Comparison of ENCODE assay signal across 9 cellular contexts in the genomic region with DNA sequence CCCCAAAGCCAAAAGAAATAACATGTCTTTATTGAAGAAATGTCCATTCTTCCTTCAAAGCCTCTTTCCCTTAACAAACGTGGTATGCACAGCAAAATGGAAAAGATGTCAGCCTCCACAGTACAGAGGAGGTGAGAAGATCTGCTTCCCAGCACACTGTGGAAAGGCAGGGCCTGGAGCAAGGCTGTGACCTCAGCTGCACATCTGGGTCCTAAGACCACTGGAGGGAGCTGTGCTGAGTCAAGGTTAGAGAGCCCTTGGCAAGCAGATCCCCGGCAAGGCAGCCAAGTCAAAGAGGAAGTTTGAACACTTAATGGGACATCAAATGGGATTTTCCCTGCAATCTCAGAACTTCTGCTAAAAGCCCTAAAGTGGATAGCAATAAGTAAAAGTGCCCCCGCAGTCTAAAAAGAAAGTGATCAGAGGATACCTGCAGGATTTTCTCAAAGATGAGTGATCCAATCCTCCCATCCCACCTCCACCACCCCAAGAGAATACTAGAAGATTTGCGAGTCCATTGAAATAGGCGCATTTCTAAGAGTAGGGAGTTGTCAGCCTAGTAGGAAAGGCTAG. TPM values are rescaled to one million over a fixed set of nuclear protein-coding genes. Genes with fewer than 3 reads are reported as not detected.
DNase-seq lines count a peak whose midpoint lies in the region; ATAC-seq and TF ChIP-seq lines count a peak whose summit lies in the region.
"Had no signal": no experiment of that assay in that cellular context is flagged by ENCODE, and none has a peak within 500 bp of the region (broad histone marks: within the 10 kb centered on the region; RNA-seq: fewer than 3 reads in every experiment).

No MANE protein-coding gene starts in this region.

- no peaks in the 10 kb centered on the region for H3K27me3 ChIP-seq in ascending aorta
- H3K27me3 ChIP-seq in effector memory CD4-positive, alpha-beta T cell (replicated peaks; ENCODE audit: control insufficient read depth, insufficient read depth, low read length, poor library complexity, severe bottlenecking) = no peaks in the 10 kb centered on the region

- H3K36me3 ChIP-seq in ascending aorta = no peaks in the 10 kb centered on the region
- H3K36me3 ChIP-seq in effector memory CD4-positive, alpha-beta T cell (ENCODE audit: control insufficient read depth, insufficient read depth, low read length) = no peaks in the 10 kb centered on the region

- ATAC-seq in GM18517 (IDR thresholded peaks at IDR 0.05; ENCODE audit: unreplicated experiment) = no peak
- no peak for ATAC-seq in GM19455 (IDR thresholded peaks at IDR 0.05; ENCODE audit: unreplicated experiment)

- DNase-seq in NCI-H2196 (lab: John Stamatoyannopoulos, UW; ENCODE audit: unreplicated experiment) (peak; percentile 14), NCI-H2196 treated with DMSO at 0.1 percent for 48 hours (lab: John Stamatoyannopoulos, UW; ENCODE audit: unreplicated experiment) (no peak), ascending aorta (ENCODE audit: low spot score in 2 of 2) (peak in 1 of 2 donors; percentile 65), kidney tubule cell (ENCODE audit: low spot score) (peak; percentile 69)
- DNase-seq in effector memory CD4-positive, alpha-beta T cell = no peak

- intact Hi-C loops in ascending aorta (cut with DNase I) = no loop called here

- no peak overlapping the region for H3K4me3 ChIP-seq in ascending aorta
- no peak overlapping the region for H3K4me3 ChIP-seq in effector memory CD4-positive, alpha-beta T cell (ENCODE audit: insufficient read depth, low read depth, low read length, poor library complexity, severe bottlenecking)

- H3K9me3 ChIP-seq in ascending aorta = no peaks in the 10 kb centered on the region
- no peaks in the 10 kb centered on the region for H3K9me3 ChIP-seq in effector memory CD4-positive, alpha-beta T cell (ENCODE audit: control insufficient read depth, low read length)

- TF ChIP-seq CTCF in LNCAP (IDR thresholded peaks at IDR 0.05) (peak; percentile 44; the same call in 1 of the 2 replicates), ascending aorta (IDR thresholded peaks at IDR 0.05) (peak in 2 of 3 experiments; percentile 3 to 25)

- H3K27ac ChIP-seq in ascending aorta = no peak overlapping the region
- H3K27ac ChIP-seq in effector memory CD4-positive, alpha-beta T cell (ENCODE audit: insufficient read depth, low read length, poor library complexity, severe bottlenecking) = no peak overlapping the region

- H3K4me1 ChIP-seq in ascending aorta = peaks cover 4% of the 10 kb centered on the region in 2 donors
- no peaks in the 10 kb centered on the region for H3K4me1 ChIP-seq in effector memory CD4-positive, alpha-beta T cell (ENCODE audit: control insufficient read depth, insufficient read depth, low read length, poor library complexity, severe bottlenecking)

RNA-seq across cellular contexts. Expression of gene UNC5CL, which starts 39.4 kb away (rescaled TPM):
- total RNA-seq in ascending aorta = 0.53 TPM

RNA-seq across cellular contexts. Expression of gene TSPO2, which starts 42.7 kb away (rescaled TPM):
- total RNA-seq in ascending aorta = not detected
- total RNA-seq: activated CD8-positive, alpha-beta memory T cell treated with anti-CD3 and anti-CD28 coated beads for 36 hours had no signal

RNA-seq across cellular contexts. Expression of gene APOBEC2, which starts 53.4 kb away (rescaled TPM):
- total RNA-seq in ascending aorta = not detected
- total RNA-seq: activated CD8-positive, alpha-beta memory T cell treated with anti-CD3 and anti-CD28 coated beads for 36 hours had no signal

Comparison
In these comparisons a context has a peak if more than half of its experiments do, and no peak if none do; other contexts are left out.
1. DNase-seq: peak in NCI-H2196 (single experiment) and kidney tubule cell (single experiment); none in NCI-H2196 treated with DMSO at 0.1 percent for 48 hours (single experiment) and effector memory CD4-positive, alpha-beta T cell (0 of 3).